ENCODE assay signal across 1 cellular context in the genomic region with DNA sequence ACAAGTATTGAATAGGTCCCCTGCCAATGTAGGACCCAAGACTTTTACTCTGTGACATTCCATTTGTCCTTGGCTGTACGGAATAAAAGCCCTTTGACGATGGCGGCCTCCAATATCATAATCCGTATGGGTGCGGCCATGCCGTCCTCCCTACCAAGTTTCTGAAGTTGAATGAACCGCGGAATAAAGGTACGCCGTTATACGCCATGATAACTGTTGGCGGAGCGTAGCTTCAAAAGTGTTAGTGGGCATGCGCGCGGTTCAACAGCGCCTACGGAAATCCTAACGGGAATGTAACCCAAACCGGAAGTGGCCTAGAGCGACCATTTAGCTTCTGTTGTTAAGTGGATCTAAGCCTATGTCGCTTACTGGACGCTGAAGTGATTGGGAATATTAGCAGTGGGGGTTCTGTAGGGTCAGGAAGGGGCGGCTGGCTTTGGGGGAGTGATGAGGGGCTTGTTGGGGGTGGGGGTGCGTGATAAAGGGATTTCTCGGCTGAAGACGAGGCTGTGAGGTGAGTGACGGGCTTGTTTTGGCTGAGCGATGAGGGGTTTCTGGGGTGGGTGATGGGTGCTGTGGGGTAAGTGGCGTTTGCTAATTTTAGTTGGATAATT.
TF ChIP-seq lines count a peak whose summit lies in the region.

TSS of gene ZNF175 (plus strand) at position 322 of the 614 bp plus-strand sequence. CDS start 2,047 bp downstream, outside the sequence.

TF ChIP-seq in K562, 482 proteins besides CTCF, POLR2A, EP300 and RAD21 (continued from another document and continues in another):
- no peak for TF ChIP-seq MXD1 (CRISPR knock-in tag; IDR thresholded peaks at IDR 0.05; ENCODE audit: borderline replicate concordance, poor library complexity, severe bottlenecking)
- no peak for TF ChIP-seq CREBBP (IDR thresholded peaks at IDR 0.05; ENCODE audit: low read depth, low read length)
- no peak for TF ChIP-seq SMARCC2 (IDR thresholded peaks at IDR 0.05; ENCODE audit: low read depth)
- TF ChIP-seq RBFOX2 (IDR thresholded peaks at IDR 0.05; ENCODE audit: low read depth, low read length), result no peak
- TF ChIP-seq ZSCAN32 (CRISPR knock-in tag; IDR thresholded peaks at IDR 0.05), result no peak
- TF ChIP-seq HNRNPK (IDR thresholded peaks at IDR 0.05; ENCODE audit: low read depth, low read length, poor library complexity, severe bottlenecking), result no peak
- peak; percentile 89 for TF ChIP-seq ZBTB2 (IDR thresholded peaks at IDR 0.05)
- TF ChIP-seq E2F6 (IDR thresholded peaks at IDR 0.05; ENCODE audit: borderline replicate concordance in 1 of 2, extremely low read depth in 1 of 2, insufficient read depth in 1 of 2, insufficient read length in 1 of 2, low read depth in 1 of 2, low read length in 1 of 2, poor library complexity in 1 of 2, severe bottlenecking in 1 of 2), result peak in 1 of 2 experiments; percentile 26
- TF ChIP-seq SPI1 (IDR thresholded peaks at IDR 0.05; ENCODE audit: borderline replicate concordance, low read depth, low read length), result peak; percentile 46; the same call in 1 of the 2 replicates
- TF ChIP-seq ZZZ3 (IDR thresholded peaks at IDR 0.05), result no peak
- TF ChIP-seq ZNF431 (CRISPR knock-in tag; IDR thresholded peaks at IDR 0.05), result no peak
- no peak for TF ChIP-seq SRSF1 (IDR thresholded peaks at IDR 0.05; ENCODE audit: low read depth, low read length)
- no peak for TF ChIP-seq JUN (IDR thresholded peaks at IDR 0.05; ENCODE audit: borderline replicate concordance, low read depth, low read length)
- no peak for TF ChIP-seq JUN (CRISPR knock-in tag; IDR thresholded peaks at IDR 0.05; ENCODE audit: borderline replicate concordance)
- TF ChIP-seq ZNF586 (CRISPR knock-in tag; conservative IDR thresholded peaks at IDR 0.05), result no peak
- TF ChIP-seq HCFC1 (IDR thresholded peaks at IDR 0.05; ENCODE audit: low read depth, low read length), result peak; percentile 94
- no peak for TF ChIP-seq HNRNPUL1 (IDR thresholded peaks at IDR 0.05; ENCODE audit: low read length)
- no peak for TF ChIP-seq DACH1 (IDR thresholded peaks at IDR 0.05; ENCODE audit: partially characterized antibody)
- TF ChIP-seq, protein P1, sequence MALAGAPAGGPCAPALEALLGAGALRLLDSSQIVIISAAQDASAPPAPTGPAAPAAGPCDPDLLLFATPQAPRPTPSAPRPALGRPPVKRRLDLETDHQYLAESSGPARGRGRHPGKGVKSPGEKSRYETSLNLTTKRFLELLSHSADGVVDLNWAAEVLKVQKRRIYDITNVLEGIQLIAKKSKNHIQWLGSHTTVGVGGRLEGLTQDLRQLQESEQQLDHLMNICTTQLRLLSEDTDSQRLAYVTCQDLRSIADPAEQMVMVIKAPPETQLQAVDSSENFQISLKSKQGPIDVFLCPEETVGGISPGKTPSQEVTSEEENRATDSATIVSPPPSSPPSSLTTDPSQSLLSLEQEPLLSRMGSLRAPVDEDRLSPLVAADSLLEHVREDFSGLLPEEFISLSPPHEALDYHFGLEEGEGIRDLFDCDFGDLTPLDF (CRISPR knock-in tag; IDR thresholded peaks at IDR 0.05), result no peak
- no peak for TF ChIP-seq ZNF311 (CRISPR knock-in tag; IDR thresholded peaks at IDR 0.05)
- TF ChIP-seq, protein P2, sequence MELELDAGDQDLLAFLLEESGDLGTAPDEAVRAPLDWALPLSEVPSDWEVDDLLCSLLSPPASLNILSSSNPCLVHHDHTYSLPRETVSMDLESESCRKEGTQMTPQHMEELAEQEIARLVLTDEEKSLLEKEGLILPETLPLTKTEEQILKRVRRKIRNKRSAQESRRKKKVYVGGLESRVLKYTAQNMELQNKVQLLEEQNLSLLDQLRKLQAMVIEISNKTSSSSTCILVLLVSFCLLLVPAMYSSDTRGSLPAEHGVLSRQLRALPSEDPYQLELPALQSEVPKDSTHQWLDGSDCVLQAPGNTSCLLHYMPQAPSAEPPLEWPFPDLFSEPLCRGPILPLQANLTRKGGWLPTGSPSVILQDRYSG (tag; conservative IDR thresholded peaks at IDR 0.05; ENCODE audit: low read depth), result peak; percentile 82
- TF ChIP-seq ARHGAP35 (IDR thresholded peaks at IDR 0.05; ENCODE audit: partially characterized antibody), result no peak
- TF ChIP-seq LEF1 (IDR thresholded peaks at IDR 0.05), result no peak
- TF ChIP-seq ZNF77 (CRISPR knock-in tag; IDR thresholded peaks at IDR 0.05), result no peak
- 0 out of 4 replicates have a peak, but pooled peaks have one; percentile 25 to 45 for TF ChIP-seq ARNT (IDR thresholded peaks at IDR 0.05)
- TF ChIP-seq FOXA3 (CRISPR knock-in tag; conservative IDR thresholded peaks at IDR 0.05 in 1 of 2, IDR thresholded peaks at IDR 0.05 in 1 of 2), result no peak
- no peak for TF ChIP-seq GATAD2B (IDR thresholded peaks at IDR 0.05; ENCODE audit: borderline replicate concordance)
- no peak for TF ChIP-seq KAT7 (CRISPR knock-in tag; IDR thresholded peaks at IDR 0.05; ENCODE audit: borderline replicate concordance)
- TF ChIP-seq ZNF347 (CRISPR knock-in tag; IDR thresholded peaks at IDR 0.05; ENCODE audit: low read depth), result no peak
- TF ChIP-seq ZNF707 (CRISPR knock-in tag; conservative IDR thresholded peaks at IDR 0.05), result no peak
- TF ChIP-seq KAT8 (IDR thresholded peaks at IDR 0.05; ENCODE audit: low read depth), result no peak; the same call in 1 of the 2 replicates
- no peak for TF ChIP-seq OTX1 (CRISPR knock-in tag; IDR thresholded peaks at IDR 0.05)
- TF ChIP-seq TAF7 (tag; IDR thresholded peaks at IDR 0.05), result no peak
- TF ChIP-seq ZC3H8 (IDR thresholded peaks at IDR 0.05), result no peak
- no peak for TF ChIP-seq MEF2A (IDR thresholded peaks at IDR 0.05; ENCODE audit: control insufficient read depth, low read depth, low read length)
- peak; percentile 34 for TF ChIP-seq EP400 (IDR thresholded peaks at IDR 0.05)
- TF ChIP-seq, protein P3, sequence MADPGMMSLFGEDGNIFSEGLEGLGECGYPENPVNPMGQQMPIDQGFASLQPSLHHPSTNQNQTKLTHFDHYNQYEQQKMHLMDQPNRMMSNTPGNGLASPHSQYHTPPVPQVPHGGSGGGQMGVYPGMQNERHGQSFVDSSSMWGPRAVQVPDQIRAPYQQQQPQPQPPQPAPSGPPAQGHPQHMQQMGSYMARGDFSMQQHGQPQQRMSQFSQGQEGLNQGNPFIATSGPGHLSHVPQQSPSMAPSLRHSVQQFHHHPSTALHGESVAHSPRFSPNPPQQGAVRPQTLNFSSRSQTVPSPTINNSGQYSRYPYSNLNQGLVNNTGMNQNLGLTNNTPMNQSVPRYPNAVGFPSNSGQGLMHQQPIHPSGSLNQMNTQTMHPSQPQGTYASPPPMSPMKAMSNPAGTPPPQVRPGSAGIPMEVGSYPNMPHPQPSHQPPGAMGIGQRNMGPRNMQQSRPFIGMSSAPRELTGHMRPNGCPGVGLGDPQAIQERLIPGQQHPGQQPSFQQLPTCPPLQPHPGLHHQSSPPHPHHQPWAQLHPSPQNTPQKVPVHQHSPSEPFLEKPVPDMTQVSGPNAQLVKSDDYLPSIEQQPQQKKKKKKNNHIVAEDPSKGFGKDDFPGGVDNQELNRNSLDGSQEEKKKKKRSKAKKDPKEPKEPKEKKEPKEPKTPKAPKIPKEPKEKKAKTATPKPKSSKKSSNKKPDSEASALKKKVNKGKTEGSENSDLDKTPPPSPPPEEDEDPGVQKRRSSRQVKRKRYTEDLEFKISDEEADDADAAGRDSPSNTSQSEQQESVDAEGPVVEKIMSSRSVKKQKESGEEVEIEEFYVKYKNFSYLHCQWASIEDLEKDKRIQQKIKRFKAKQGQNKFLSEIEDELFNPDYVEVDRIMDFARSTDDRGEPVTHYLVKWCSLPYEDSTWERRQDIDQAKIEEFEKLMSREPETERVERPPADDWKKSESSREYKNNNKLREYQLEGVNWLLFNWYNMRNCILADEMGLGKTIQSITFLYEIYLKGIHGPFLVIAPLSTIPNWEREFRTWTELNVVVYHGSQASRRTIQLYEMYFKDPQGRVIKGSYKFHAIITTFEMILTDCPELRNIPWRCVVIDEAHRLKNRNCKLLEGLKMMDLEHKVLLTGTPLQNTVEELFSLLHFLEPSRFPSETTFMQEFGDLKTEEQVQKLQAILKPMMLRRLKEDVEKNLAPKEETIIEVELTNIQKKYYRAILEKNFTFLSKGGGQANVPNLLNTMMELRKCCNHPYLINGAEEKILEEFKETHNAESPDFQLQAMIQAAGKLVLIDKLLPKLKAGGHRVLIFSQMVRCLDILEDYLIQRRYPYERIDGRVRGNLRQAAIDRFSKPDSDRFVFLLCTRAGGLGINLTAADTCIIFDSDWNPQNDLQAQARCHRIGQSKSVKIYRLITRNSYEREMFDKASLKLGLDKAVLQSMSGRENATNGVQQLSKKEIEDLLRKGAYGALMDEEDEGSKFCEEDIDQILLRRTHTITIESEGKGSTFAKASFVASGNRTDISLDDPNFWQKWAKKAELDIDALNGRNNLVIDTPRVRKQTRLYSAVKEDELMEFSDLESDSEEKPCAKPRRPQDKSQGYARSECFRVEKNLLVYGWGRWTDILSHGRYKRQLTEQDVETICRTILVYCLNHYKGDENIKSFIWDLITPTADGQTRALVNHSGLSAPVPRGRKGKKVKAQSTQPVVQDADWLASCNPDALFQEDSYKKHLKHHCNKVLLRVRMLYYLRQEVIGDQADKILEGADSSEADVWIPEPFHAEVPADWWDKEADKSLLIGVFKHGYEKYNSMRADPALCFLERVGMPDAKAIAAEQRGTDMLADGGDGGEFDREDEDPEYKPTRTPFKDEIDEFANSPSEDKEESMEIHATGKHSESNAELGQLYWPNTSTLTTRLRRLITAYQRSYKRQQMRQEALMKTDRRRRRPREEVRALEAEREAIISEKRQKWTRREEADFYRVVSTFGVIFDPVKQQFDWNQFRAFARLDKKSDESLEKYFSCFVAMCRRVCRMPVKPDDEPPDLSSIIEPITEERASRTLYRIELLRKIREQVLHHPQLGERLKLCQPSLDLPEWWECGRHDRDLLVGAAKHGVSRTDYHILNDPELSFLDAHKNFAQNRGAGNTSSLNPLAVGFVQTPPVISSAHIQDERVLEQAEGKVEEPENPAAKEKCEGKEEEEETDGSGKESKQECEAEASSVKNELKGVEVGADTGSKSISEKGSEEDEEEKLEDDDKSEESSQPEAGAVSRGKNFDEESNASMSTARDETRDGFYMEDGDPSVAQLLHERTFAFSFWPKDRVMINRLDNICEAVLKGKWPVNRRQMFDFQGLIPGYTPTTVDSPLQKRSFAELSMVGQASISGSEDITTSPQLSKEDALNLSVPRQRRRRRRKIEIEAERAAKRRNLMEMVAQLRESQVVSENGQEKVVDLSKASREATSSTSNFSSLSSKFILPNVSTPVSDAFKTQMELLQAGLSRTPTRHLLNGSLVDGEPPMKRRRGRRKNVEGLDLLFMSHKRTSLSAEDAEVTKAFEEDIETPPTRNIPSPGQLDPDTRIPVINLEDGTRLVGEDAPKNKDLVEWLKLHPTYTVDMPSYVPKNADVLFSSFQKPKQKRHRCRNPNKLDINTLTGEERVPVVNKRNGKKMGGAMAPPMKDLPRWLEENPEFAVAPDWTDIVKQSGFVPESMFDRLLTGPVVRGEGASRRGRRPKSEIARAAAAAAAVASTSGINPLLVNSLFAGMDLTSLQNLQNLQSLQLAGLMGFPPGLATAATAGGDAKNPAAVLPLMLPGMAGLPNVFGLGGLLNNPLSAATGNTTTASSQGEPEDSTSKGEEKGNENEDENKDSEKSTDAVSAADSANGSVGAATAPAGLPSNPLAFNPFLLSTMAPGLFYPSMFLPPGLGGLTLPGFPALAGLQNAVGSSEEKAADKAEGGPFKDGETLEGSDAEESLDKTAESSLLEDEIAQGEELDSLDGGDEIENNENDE (IDR thresholded peaks at IDR 0.05; ENCODE audit: low read depth, low read length), result no peak
- TF ChIP-seq, protein P4, sequence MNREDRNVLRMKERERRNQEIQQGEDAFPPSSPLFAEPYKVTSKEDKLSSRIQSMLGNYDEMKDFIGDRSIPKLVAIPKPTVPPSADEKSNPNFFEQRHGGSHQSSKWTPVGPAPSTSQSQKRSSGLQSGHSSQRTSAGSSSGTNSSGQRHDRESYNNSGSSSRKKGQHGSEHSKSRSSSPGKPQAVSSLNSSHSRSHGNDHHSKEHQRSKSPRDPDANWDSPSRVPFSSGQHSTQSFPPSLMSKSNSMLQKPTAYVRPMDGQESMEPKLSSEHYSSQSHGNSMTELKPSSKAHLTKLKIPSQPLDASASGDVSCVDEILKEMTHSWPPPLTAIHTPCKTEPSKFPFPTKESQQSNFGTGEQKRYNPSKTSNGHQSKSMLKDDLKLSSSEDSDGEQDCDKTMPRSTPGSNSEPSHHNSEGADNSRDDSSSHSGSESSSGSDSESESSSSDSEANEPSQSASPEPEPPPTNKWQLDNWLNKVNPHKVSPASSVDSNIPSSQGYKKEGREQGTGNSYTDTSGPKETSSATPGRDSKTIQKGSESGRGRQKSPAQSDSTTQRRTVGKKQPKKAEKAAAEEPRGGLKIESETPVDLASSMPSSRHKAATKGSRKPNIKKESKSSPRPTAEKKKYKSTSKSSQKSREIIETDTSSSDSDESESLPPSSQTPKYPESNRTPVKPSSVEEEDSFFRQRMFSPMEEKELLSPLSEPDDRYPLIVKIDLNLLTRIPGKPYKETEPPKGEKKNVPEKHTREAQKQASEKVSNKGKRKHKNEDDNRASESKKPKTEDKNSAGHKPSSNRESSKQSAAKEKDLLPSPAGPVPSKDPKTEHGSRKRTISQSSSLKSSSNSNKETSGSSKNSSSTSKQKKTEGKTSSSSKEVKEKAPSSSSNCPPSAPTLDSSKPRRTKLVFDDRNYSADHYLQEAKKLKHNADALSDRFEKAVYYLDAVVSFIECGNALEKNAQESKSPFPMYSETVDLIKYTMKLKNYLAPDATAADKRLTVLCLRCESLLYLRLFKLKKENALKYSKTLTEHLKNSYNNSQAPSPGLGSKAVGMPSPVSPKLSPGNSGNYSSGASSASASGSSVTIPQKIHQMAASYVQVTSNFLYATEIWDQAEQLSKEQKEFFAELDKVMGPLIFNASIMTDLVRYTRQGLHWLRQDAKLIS (CRISPR knock-in tag; IDR thresholded peaks at IDR 0.05), result no peak
- no peak for TF ChIP-seq GTF2A2 (tag; IDR thresholded peaks at IDR 0.05)
- TF ChIP-seq ASH1L (IDR thresholded peaks at IDR 0.05; ENCODE audit: borderline replicate concordance, low read depth, partially characterized antibody), result peak; percentile 75
- no peak for TF ChIP-seq CBX2 (IDR thresholded peaks at IDR 0.05; ENCODE audit: insufficient read depth, low read length, poor library complexity, severe bottlenecking)
- no peak for TF ChIP-seq ZNF133 (CRISPR knock-in tag; IDR thresholded peaks at IDR 0.05)
- TF ChIP-seq PRMT5 (CRISPR knock-in tag; IDR thresholded peaks at IDR 0.05), result no peak
